Comparison of ENCODE assay signal across 13 cellular contexts in the genomic region with DNA sequence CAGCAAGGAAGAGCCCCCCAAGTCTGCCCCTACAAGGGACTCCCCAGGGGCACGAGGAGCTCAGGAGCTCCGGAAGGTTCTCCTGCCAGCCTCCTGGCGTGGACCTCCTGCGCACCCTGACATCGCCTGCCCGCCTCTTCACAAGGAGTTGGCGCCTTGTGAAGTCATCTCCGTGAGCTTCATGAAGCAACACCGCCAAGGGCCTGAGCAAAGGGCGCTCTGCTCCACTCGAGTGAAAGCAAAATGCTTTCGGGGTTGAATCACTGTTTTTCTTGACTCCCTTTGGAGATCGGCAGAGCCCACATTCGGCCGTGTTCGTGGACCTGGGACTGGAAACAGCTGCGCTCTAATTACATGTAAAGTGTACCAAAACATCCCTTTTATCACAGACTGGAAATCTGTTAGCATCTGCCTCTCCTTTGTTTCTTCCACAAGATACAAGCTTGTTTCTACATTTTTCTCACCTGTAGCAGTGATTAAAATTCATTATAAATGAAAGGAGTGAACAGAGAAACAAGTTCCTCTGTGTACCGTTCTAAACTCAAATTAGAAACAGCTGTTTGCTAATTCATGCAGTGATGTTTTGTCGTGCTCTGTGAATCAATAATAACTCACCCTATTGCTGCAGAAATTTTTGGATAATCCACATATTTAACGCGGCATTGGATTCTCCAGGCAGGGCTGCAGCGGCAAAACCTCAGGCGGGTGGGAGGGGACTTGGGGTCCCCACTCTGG.
DNase-seq lines count a peak whose midpoint lies in the region; ATAC-seq and TF ChIP-seq lines count a peak whose summit lies in the region.
"Had no signal": no experiment of that assay in that cellular context is flagged by ENCODE, and none has a peak within 500 bp of the region (broad histone marks: within the 10 kb centered on the region; RNA-seq: fewer than 3 reads in every experiment).

No MANE protein-coding gene starts in this region.

- no peaks in the 10 kb centered on the region for H3K9me3 ChIP-seq in SK-N-MC (ENCODE audit: low read depth, low read length)

- H3K4me3 ChIP-seq in SK-N-MC: 0 out of 2 replicates have a peak overlapping the region, but pooled peaks have one; percentile 25

- peaks cover 17% of the 10 kb centered on the region for H3K9me3 Mint-ChIP-seq in glutamatergic neuron (ENCODE audit: unreplicated experiment)

- no peak overlapping the region for H3K9ac ChIP-seq in SK-N-MC (ENCODE audit: insufficient read length)

- H3K27ac ChIP-seq in SK-N-MC: no peak overlapping the region

- peak overlapping the region; percentile 13 for H3K4me3 Mint-ChIP-seq in glutamatergic neuron (ENCODE audit: unreplicated experiment)
- H3K4me3 Mint-ChIP-seq: activated T-cell treated with anti-CD3 and anti-CD28 coated beads, Interleukin-2, amount 50 U/mL, for 24 hours; T-helper 2 cell treated with Interferon-gamma antibody and Interleukin-4, amounts not matched to agents 5 μg/mL and 100 μg/mL, for 36 hours had no signal

- no peak for ATAC-seq in HG02938 (IDR thresholded peaks at IDR 0.05; ENCODE audit: unreplicated experiment)

- H3K4me1 Mint-ChIP-seq in glutamatergic neuron (ENCODE audit: low read depth, unreplicated experiment): peaks cover 27% of the 10 kb centered on the region

- no peaks in the 10 kb centered on the region for H3K36me3 ChIP-seq in SK-N-MC (ENCODE audit: insufficient read depth, low read length)

- peaks cover 6% of the 10 kb centered on the region for H3K36me3 Mint-ChIP-seq in glutamatergic neuron (ENCODE audit: unreplicated experiment)

- TF ChIP-seq CTCF in glutamatergic neuron (IDR thresholded peaks at IDR 0.05; ENCODE audit: partially characterized antibody, unreplicated experiment): no peak
- TF ChIP-seq CTCF in GM10248 (IDR thresholded peaks at IDR 0.05; ENCODE audit: control extremely low read depth, extremely low read depth, low read depth, missing control alignments): no peak

- DNase-seq in AG08395 (ENCODE audit: low spot score) (peak; percentile 43), SK-N-MC (ENCODE audit: low read depth, low spot score) (no peak), glutamatergic neuron (no peak), pons (ENCODE audit: low spot score) (peak; percentile 4), NCI-H187 treated with DMSO at 0.1 percent for 48 hours (lab: John Stamatoyannopoulos, UW) (no peak), GM10248 (ENCODE audit: extremely low spot score) (no peak)
- no peak for DNase-seq in activated CD4-positive, alpha-beta T cell treated with anti-CD3 and anti-CD28 coated beads for 48 hours
- DNase-seq: activated T-cell treated with anti-CD3 and anti-CD28 coated beads, Interleukin-2, amount 50 U/mL, for 24 hours; Caco-2; cerebellar nuclear complex; NK-92 treated with Interleukin-12 subunit alpha and Interleukin-12 subunit beta, amount 100 ng/mL, for 24 hours had no signal

- H3K27ac Mint-ChIP-seq in glutamatergic neuron (ENCODE audit: unreplicated experiment): peak overlapping the region; percentile 19
- H3K27ac Mint-ChIP-seq: activated T-cell treated with anti-CD3 and anti-CD28 coated beads, Interleukin-2, amount 50 U/mL, for 24 hours; T-helper 2 cell treated with Interferon-gamma antibody and Interleukin-4, amounts not matched to agents 5 μg/mL and 100 μg/mL, for 36 hours had no signal

- H3K27me3 Mint-ChIP-seq in glutamatergic neuron (ENCODE audit: unreplicated experiment): peaks cover 5% of the 10 kb centered on the region
- H3K27me3 Mint-ChIP-seq: activated T-cell treated with anti-CD3 and anti-CD28 coated beads, Interleukin-2, amount 50 U/mL, for 24 hours had no signal

- CTCF ChIA-PET in GM10248 (lab: Yijun Ruan, JAX): interaction anchor here (0.6 to 2.2 kb wide), 2 partner anchors 8 to 25 kb away, joined by 3 to 4 read pairs; no protein-coding TSS in a partner anchor

- POLR2A ChIA-PET in GM10248 (lab: Yijun Ruan, JAX): no interaction called here

Comparison
In these comparisons a context has a peak if more than half of its experiments do, and no peak if none do; other contexts are left out.
1. DNase-seq: peak in AG08395 (single experiment) and pons (single experiment); none in SK-N-MC (single experiment), glutamatergic neuron (single experiment), NCI-H187 treated with DMSO at 0.1 percent for 48 hours (single experiment), activated CD4-positive, alpha-beta T cell treated with anti-CD3 and anti-CD28 coated beads for 48 hours (single experiment) and GM10248 (single experiment).